26 cellular contexts compared by ENCODE assay signal in genomic region chr6:12785301-12785700, GRCh38.
"Had no signal": no experiment of that assay in that cellular context is flagged by ENCODE, and none has a peak within 500 bp of the region (broad histone marks: within the 10 kb centered on the region; RNA-seq: fewer than 3 reads in every experiment).

No MANE protein-coding gene starts in this region.

- ATAC-seq: heart right ventricle; left lobe of liver; mucosa of descending colon; natural killer cell treated with Interleukin-12 subunit alpha and Interleukin-12 subunit beta and Interleukin-15 and Interleukin-18, amount 100 ng/mL, for 72 hours; right lobe of liver; stimulated activated naive B cell treated with anti-CD40 and anti-IgM and Interleukin-4, amounts not matched to agents 10 μg/mL and 1 μg/mL and 100 μg/mL, for 72 hours had no signal

- H3K27ac ChIP-seq: dorsolateral prefrontal cortex, epithelial cell of prostate, esophagus squamous epithelium, heart right ventricle, neural progenitor cell, parathyroid adenoma, right lobe of liver, thoracic aorta, transverse colon had no signal

- H3K27ac Mint-ChIP-seq: memory B cell; naive B cell; natural killer cell treated with Interleukin-12 subunit alpha and Interleukin-12 subunit beta and Interleukin-15 and Interleukin-18, amount 100 ng/mL, for 72 hours; neural progenitor cell; progenitor cell of endocrine pancreas; stimulated activated naive B cell treated with anti-CD40 and anti-IgM and Interleukin-4, amounts not matched to agents 10 μg/mL and 1 μg/mL and 100 μg/mL, for 72 hours; stimulated activated naive CD8-positive, alpha-beta T cell treated with anti-CD3 and anti-CD28 coated beads, Interleukin-15, Interleukin-2, amounts not matched to agents 100 ng/mL and 50 ng/mL, for 24 hours had no signal

- H3K79me2 ChIP-seq: parathyroid adenoma had no signal

- H3K27me3 Mint-ChIP-seq: progenitor cell of endocrine pancreas had no signal

- H3K4me1 Mint-ChIP-seq: memory B cell; naive B cell; stimulated activated naive B cell treated with anti-CD40 and anti-IgM and Interleukin-4, amounts not matched to agents 10 μg/mL and 1 μg/mL and 100 μg/mL, for 72 hours had no signal

- H2AFZ ChIP-seq: neural progenitor cell, parathyroid adenoma had no signal

- H3K27me3 ChIP-seq: esophagus squamous epithelium, neural progenitor cell, right lobe of liver, transverse colon had no signal

- H3K4me3 Mint-ChIP-seq: memory B cell; naive B cell; natural killer cell treated with Interleukin-12 subunit alpha and Interleukin-12 subunit beta and Interleukin-15 and Interleukin-18, amount 100 ng/mL, for 72 hours; neural progenitor cell; stimulated activated naive B cell treated with anti-CD40 and anti-IgM and Interleukin-4, amounts not matched to agents 10 μg/mL and 1 μg/mL and 100 μg/mL, for 72 hours; stimulated activated naive CD8-positive, alpha-beta T cell treated with anti-CD3 and anti-CD28 coated beads, Interleukin-15, Interleukin-2, amounts not matched to agents 100 ng/mL and 50 ng/mL, for 24 hours had no signal

- H3K4me3 ChIP-seq: dorsolateral prefrontal cortex, esophagus squamous epithelium, heart right ventricle, lung, mucosa of descending colon, neural progenitor cell, right lobe of liver, thoracic aorta, transverse colon had no signal

- H3K9me3 Mint-ChIP-seq: memory B cell; naive B cell; natural killer cell treated with Interleukin-12 subunit alpha and Interleukin-12 subunit beta and Interleukin-15 and Interleukin-18, amount 100 ng/mL, for 72 hours; neural progenitor cell; stimulated activated naive B cell treated with anti-CD40 and anti-IgM and Interleukin-4, amounts not matched to agents 10 μg/mL and 1 μg/mL and 100 μg/mL, for 72 hours; stimulated activated naive CD8-positive, alpha-beta T cell treated with anti-CD3 and anti-CD28 coated beads, Interleukin-15, Interleukin-2, amounts not matched to agents 100 ng/mL and 50 ng/mL, for 24 hours had no signal

- H3K4me1 ChIP-seq: esophagus squamous epithelium, heart right ventricle, parathyroid adenoma, right lobe of liver, transverse colon had no signal

- H3K9me3 ChIP-seq: esophagus squamous epithelium, heart right ventricle, mucosa of descending colon, right lobe of liver, thoracic aorta, transverse colon had no signal

- DNase-seq: cerebellar nuclear complex; cortex of kidney; dorsolateral prefrontal cortex; effector CD4-positive, alpha-beta T cell; esophagus squamous epithelium; glutamatergic neuron; heart right ventricle; hypothalamus; mucosa of descending colon; naive B cell; right lobe of liver; small intestine; stimulated activated CD4-positive, alpha-beta T cell treated with anti-CD3 and anti-CD28 coated beads, Interleukin-15, amount 100 ng/mL, for 24 hours; stimulated activated CD4-positive, alpha-beta T cell treated with anti-CD3 and anti-CD28 coated beads, Interleukin-2, amount 100 ng/mL, for 48 hours; stimulated activated naive B cell treated with anti-CD40 and anti-IgM and Interleukin-4, amounts not matched to agents 10 μg/mL and 1 μg/mL and 100 μg/mL, for 72 hours; transverse colon had no signal

- H3K36me3 ChIP-seq: esophagus squamous epithelium, heart right ventricle, neural progenitor cell, right lobe of liver, thoracic aorta, transverse colon had no signal

- H3K36me3 Mint-ChIP-seq: memory B cell; naive B cell; natural killer cell treated with Interleukin-12 subunit alpha and Interleukin-12 subunit beta and Interleukin-15 and Interleukin-18, amount 100 ng/mL, for 72 hours; neural progenitor cell; stimulated activated naive B cell treated with anti-CD40 and anti-IgM and Interleukin-4, amounts not matched to agents 10 μg/mL and 1 μg/mL and 100 μg/mL, for 72 hours had no signal

- H3K4me2 ChIP-seq: neural progenitor cell had no signal
